In genomic region chr17:17104494-17104893, GRCh38 we compare ENCODE assay signal across 14 cellular contexts.
A peak's percentile ranks its signal among the peaks of the same experiment; 100 is the strongest.
DNase-seq lines count a peak whose midpoint lies in the region; ATAC-seq lines count a peak whose summit lies in the region.
"Had no signal": no experiment of that assay in that cellular context is flagged by ENCODE, and none has a peak within 500 bp of the region (broad histone marks: within the 10 kb centered on the region; RNA-seq: fewer than 3 reads in every experiment).

No MANE protein-coding gene starts in this region.

- no peak overlapping the region for H3K4me3 Mint-ChIP-seq in CD8-positive, alpha-beta memory T cell
- H3K4me3 Mint-ChIP-seq: stimulated activated memory B cell treated with anti-CD40 and anti-IgM and Interleukin-4, amounts not matched to agents 10 μg/mL and 1 μg/mL and 100 μg/mL, for 72 hours had no signal

- no peak for ATAC-seq in HG02938 (IDR thresholded peaks at IDR 0.05; ENCODE audit: unreplicated experiment)
- no peak for ATAC-seq in HG02678 (IDR thresholded peaks at IDR 0.05; ENCODE audit: unreplicated experiment)
- ATAC-seq: stimulated activated memory B cell treated with anti-CD40 and anti-IgM and Interleukin-4, amounts not matched to agents 10 μg/mL and 1 μg/mL and 100 μg/mL, for 72 hours had no signal

- H3K9me3 Mint-ChIP-seq in CD8-positive, alpha-beta memory T cell = no peaks in the 10 kb centered on the region
- H3K9me3 Mint-ChIP-seq: stimulated activated memory B cell treated with anti-CD40 and anti-IgM and Interleukin-4, amounts not matched to agents 10 μg/mL and 1 μg/mL and 100 μg/mL, for 72 hours had no signal

- no peaks in the 10 kb centered on the region for H3K27me3 Mint-ChIP-seq in CD8-positive, alpha-beta memory T cell
- H3K27me3 Mint-ChIP-seq: stimulated activated memory B cell treated with anti-CD40 and anti-IgM and Interleukin-4, amounts not matched to agents 10 μg/mL and 1 μg/mL and 100 μg/mL, for 72 hours had no signal

- peaks cover 19% of the 10 kb centered on the region for H3K4me1 ChIP-seq in CD8-positive, alpha-beta memory T cell (ENCODE audit: insufficient read depth, low read length)

- H3K27me3 ChIP-seq in CD8-positive, alpha-beta memory T cell (ENCODE audit: insufficient read depth, low read length, poor library complexity, severe bottlenecking) = no peaks in the 10 kb centered on the region
- no peaks in the 10 kb centered on the region for H3K27me3 ChIP-seq in layer of hippocampus (ENCODE audit: control insufficient read depth, insufficient read depth, low read length)

- H3K27ac ChIP-seq in CD8-positive, alpha-beta memory T cell (ENCODE audit: low read depth, low read length) = no peak overlapping the region
- peak overlapping the region; percentile 30 for H3K27ac ChIP-seq in layer of hippocampus (ENCODE audit: low read depth, low read length)

- POLR2A ChIA-PET in CD8-positive, alpha-beta memory T cell (lab: Charles Lee) = no interaction called here

- DNase-seq in CD8-positive, alpha-beta memory T cell = peak in 1 of 5 donors; percentile 28
- DNase-seq in anterior cingulate cortex (lab: John Stamatoyannopoulos, UW) = peak in 34 of 58 donors; percentile 16 to 69 (median 36)
- DNase-seq in putamen (ENCODE audit: low spot score) = peak; percentile 79
- DNase-seq in DMS53 (lab: John Stamatoyannopoulos, UW) = no peak
- DNase-seq: activated CD4-positive, alpha-beta T cell treated with anti-CD3 and anti-CD28 coated beads for 4 hours; COR-L47; GF-D8; NCI-H1436 treated with DMSO at 0.1 percent for 48 hours; NCI-H510A treated with DMSO at 0.1 percent for 48 hours; stimulated activated CD4-positive, alpha-beta T cell treated with anti-CD3 and anti-CD28 coated beads, Interleukin-4, amount 100 ng/mL, for 1 hour had no signal

- no peaks in the 10 kb centered on the region for H3K36me3 ChIP-seq in CD8-positive, alpha-beta memory T cell (ENCODE audit: insufficient read depth, low read length)

- no peaks in the 10 kb centered on the region for H3K9me3 ChIP-seq in CD8-positive, alpha-beta memory T cell (ENCODE audit: low read length)

- peaks cover 0 to 24% (median 0%) of the 10 kb centered on the region in 3 donors for H3K36me3 Mint-ChIP-seq in CD8-positive, alpha-beta memory T cell
- H3K36me3 Mint-ChIP-seq: stimulated activated memory B cell treated with anti-CD40 and anti-IgM and Interleukin-4, amounts not matched to agents 10 μg/mL and 1 μg/mL and 100 μg/mL, for 72 hours had no signal

- no peak overlapping the region for H3K4me3 ChIP-seq in CD8-positive, alpha-beta memory T cell (ENCODE audit: low read length)

- H3K27ac Mint-ChIP-seq in CD8-positive, alpha-beta memory T cell = peak overlapping the region in 7 of 8 donors; percentile 55 to 84 (median 80)
- H3K27ac Mint-ChIP-seq: stimulated activated memory B cell treated with anti-CD40 and anti-IgM and Interleukin-4, amounts not matched to agents 10 μg/mL and 1 μg/mL and 100 μg/mL, for 72 hours had no signal

- CTCF ChIA-PET in CD8-positive, alpha-beta memory T cell (lab: Charles Lee) = no interaction called here

- peaks cover 41 to 57% (median 43%) of the 10 kb centered on the region in 3 donors for H3K4me1 Mint-ChIP-seq in CD8-positive, alpha-beta memory T cell
